Comparison of ENCODE assay signal across 23 cellular contexts in genomic region chr18:75283758-75284157, GRCh38.
A peak's percentile ranks its signal among the peaks of the same experiment; 100 is the strongest.
DNase-seq lines count a peak whose midpoint lies in the region; ATAC-seq, FAIRE-seq and TF ChIP-seq lines count a peak whose summit lies in the region.
"Had no signal": no experiment of that assay in that cellular context is flagged by ENCODE, and none has a peak within 500 bp of the region (broad histone marks: within the 10 kb centered on the region; RNA-seq: fewer than 3 reads in every experiment).

No MANE protein-coding gene starts in this region.

- BruUV-seq in K562 (replicated peaks; lab: Mats Ljungman, UMichigan) (no TSS peak), endothelial cell of umbilical vein (replicated peaks; lab: Mats Ljungman, UMichigan) (no TSS peak)

- WGBS in K562 (ENCODE audit: insufficient coverage, low coverage, missing lambda C conversion rate), result 37% methylated on average over 6 of the region's 6 CpGs

- H3K36me3 Mint-ChIP-seq in type B pancreatic cell, result peaks cover 68% of the 10 kb centered on the region
- H3K36me3 Mint-ChIP-seq in T-helper 17 cell (ENCODE audit: low read depth), result peaks cover 6% of the 10 kb centered on the region

- no peak for TF ChIP-seq CTCF in HEK293 (tag by site-specific recombination; IDR thresholded peaks at IDR 0.05)
- no peak for TF ChIP-seq CTCF in K562 (IDR thresholded peaks at IDR 0.05 in 2 of 3, conservative IDR thresholded peaks at IDR 0.05 in 1 of 3; ENCODE audit: insufficient read depth in 2 of 3, low read depth in 1 of 3, low read length in 3 of 3)
- TF ChIP-seq CTCF in endothelial cell of umbilical vein (IDR thresholded peaks at IDR 0.05; ENCODE audit: extremely low read depth in 1 of 2, insufficient read depth in 1 of 2, low read depth in 1 of 2, low read length in 2 of 2), result no peak
- TF ChIP-seq CTCF in type B pancreatic cell (conservative IDR thresholded peaks at IDR 0.05), result no peak
- TF ChIP-seq CTCF in MM.1S (IDR thresholded peaks at IDR 0.05; ENCODE audit: low read length), result no peak

- H3K4me1 Mint-ChIP-seq in type B pancreatic cell (ENCODE audit: unreplicated experiment) (peaks cover 3% of the 10 kb centered on the region), T-helper 17 cell (peaks cover 21% of the 10 kb centered on the region)

- no peaks in the 10 kb centered on the region for H3K9me3 Mint-ChIP-seq in type B pancreatic cell
- H3K9me3 Mint-ChIP-seq: CD4-positive, CD25-positive, alpha-beta regulatory T cell; HFFc6 had no signal

- H4K20me1 ChIP-seq in K562 (replicated peaks; ENCODE audit: control insufficient read depth, insufficient read depth, low read length) (no peaks in the 10 kb centered on the region), endothelial cell of umbilical vein (replicated peaks; ENCODE audit: control insufficient read depth, extremely low read depth, insufficient read depth, low read length) (no peaks in the 10 kb centered on the region), MM.1S (ENCODE audit: insufficient read depth, low read length) (no peaks in the 10 kb centered on the region)

- no peak overlapping the region for H3K27ac ChIP-seq in HEK293 (ENCODE audit: extremely low read depth, low read depth, low read length)
- H3K27ac ChIP-seq in K562 (ENCODE audit: extremely low read depth, low read depth, low read length), result no peak overlapping the region
- no peak overlapping the region for H3K27ac ChIP-seq in endothelial cell of umbilical vein (ENCODE audit: insufficient read depth, low read depth, low read length)
- no peak overlapping the region for H3K27ac ChIP-seq in MM.1S (ENCODE audit: low read length)
- H3K27ac ChIP-seq: HL-60 had no signal

- no peaks in the 10 kb centered on the region for H3K27me3 ChIP-seq in K562 (ENCODE audit: control insufficient read depth in 2 of 2, insufficient read depth in 2 of 2, low read length in 2 of 2)
- H3K27me3 ChIP-seq in endothelial cell of umbilical vein (ENCODE audit: control insufficient read depth in 2 of 2, insufficient read depth in 2 of 2, low read length in 2 of 2), result no peaks in the 10 kb centered on the region
- no peaks in the 10 kb centered on the region for H3K27me3 ChIP-seq in MM.1S (replicated peaks; ENCODE audit: insufficient read depth, low read length)
- H3K27me3 ChIP-seq: BE2C had no signal

- intact Hi-C loops in K562 (cut with micrococcal nuclease) (no loop called here), endothelial cell of umbilical vein (cut with micrococcal nuclease) (no loop called here)

- ATAC-seq in K562 (no peak), T-helper 17 cell (no peak)

- TF ChIP-seq EP300 in K562 (IDR thresholded peaks at IDR 0.05; ENCODE audit: low read length), result no peak

- H3K4me3 ChIP-seq in HEK293 (ENCODE audit: low read depth, low read length) (no peak overlapping the region), K562 (no peak overlapping the region), endothelial cell of umbilical vein (replicated peaks in 1 of 3; ENCODE audit: insufficient read depth in 1 of 3, low read depth in 1 of 3, low read length in 3 of 3) (no peak overlapping the region), MM.1S (ENCODE audit: low read length) (no peak overlapping the region)

- TF ChIP-seq POLR2A in K562 (conservative IDR thresholded peaks at IDR 0.05) (no peak), endothelial cell of umbilical vein (IDR thresholded peaks at IDR 0.05; ENCODE audit: low read depth, low read length) (no peak)

- H3F3A ChIP-seq in MM.1S (ENCODE audit: insufficient read depth, low read length), result no peaks in the 10 kb centered on the region

- DNase-seq in K562 (ENCODE audit: extremely low read depth in 1 of 4, low spot score in 3 of 4) (no peak), endothelial cell of umbilical vein (ENCODE audit: low read depth, low spot score) (no peak), type B pancreatic cell (ENCODE audit: extremely low spot score, unreplicated experiment) (no peak), MM.1S (no peak), NCI-H2196 (lab: John Stamatoyannopoulos, UW; ENCODE audit: unreplicated experiment) (no peak), T-helper 17 cell (no peak)
- DNase-seq: ACHN; BE2C; C1 segment of cervical spinal cord; CD4-positive, CD25-positive, alpha-beta regulatory T cell; DMS153; DMS79; GDM1; HCEC 1CT; HFFc6; IMR-90; KBM-7 had no signal

- H2AFZ ChIP-seq in K562 (ENCODE audit: low read depth, low read length) (no peak overlapping the region), endothelial cell of umbilical vein (ENCODE audit: low read depth, low read length) (no peak overlapping the region), MM.1S (ENCODE audit: low read length) (no peak overlapping the region)

- in situ Hi-C loops in K562 (cut with MboI), result no loop called here

- no peaks in the 10 kb centered on the region for H3K9me2 ChIP-seq in MM.1S (replicated peaks; ENCODE audit: insufficient read depth, low read length)

- POLR2A ChIA-PET in HEK293 (lab: Yijun Ruan, JAX), result no interaction called here
- POLR2A ChIA-PET in K562 (lab: Yijun Ruan, JAX), result no interaction called here
- POLR2A ChIA-PET in endothelial cell of umbilical vein (lab: Charles Lee), result no interaction called here

- dilution Hi-C loops in endothelial cell of umbilical vein (cut with MboI; ENCODE audit: extremely low pct_ligation_motif_present, low sequenced_read_pairs), result no loop called here

- FAIRE-seq in K562 (lab: Jason Lieb, UNC) (no peak), endothelial cell of umbilical vein (lab: Jason Lieb, UNC) (no peak)
- FAIRE-seq: A204.1, GM12892, GM18507, H54 had no signal

- H3K27ac Mint-ChIP-seq in type B pancreatic cell (no peak overlapping the region), T-helper 17 cell (no peak overlapping the region)
- H3K27ac Mint-ChIP-seq: HFFc6 had no signal

- no peak for TF ChIP-seq RAD21 in K562 (CRISPR knock-in tag; conservative IDR thresholded peaks at IDR 0.05 in 1 of 2, IDR thresholded peaks at IDR 0.05 in 1 of 2)

- peaks cover 0 to 37% of the 10 kb centered on the region in 2 experiments; a peak in 1 of 3 replicates for H3K36me3 ChIP-seq in HEK293 (ENCODE audit: control insufficient read depth in 2 of 2, insufficient read depth in 1 of 2, low read length in 2 of 2)
- H3K36me3 ChIP-seq in K562 (ENCODE audit: control insufficient read depth, insufficient read depth, low read length), result 0 out of 3 replicates have a peak, but pooled peaks cover 3% of the 10 kb centered on the region
- peaks cover 0 to 21% of the 10 kb centered on the region in 2 experiments for H3K36me3 ChIP-seq in endothelial cell of umbilical vein (ENCODE audit: control insufficient read depth in 2 of 2, extremely low read depth in 1 of 2, insufficient read depth in 2 of 2, low read length in 2 of 2)
- H3K36me3 ChIP-seq in MM.1S (replicated peaks; ENCODE audit: insufficient read depth, low read length), result no peaks in the 10 kb centered on the region
- H3K36me3 ChIP-seq: BE2C had no signal

- no peaks in the 10 kb centered on the region for H3K4me1 ChIP-seq in HEK293 (ENCODE audit: control insufficient read depth, insufficient read depth, low read length)
- no peaks in the 10 kb centered on the region for H3K4me1 ChIP-seq in K562 (replicated peaks in 1 of 2; ENCODE audit: control insufficient read depth in 2 of 2, insufficient read depth in 2 of 2, low read length in 2 of 2)
- H3K4me1 ChIP-seq in endothelial cell of umbilical vein (ENCODE audit: control insufficient read depth, extremely low read depth, insufficient read depth, low read length), result peaks cover 20% of the 10 kb centered on the region
- H3K4me1 ChIP-seq in MM.1S (ENCODE audit: low read length), result no peaks in the 10 kb centered on the region
- H3K4me1 ChIP-seq: BE2C had no signal

- H3K4me3 Mint-ChIP-seq in type B pancreatic cell (peak overlapping the region; percentile 15), T-helper 17 cell (no peak overlapping the region)
- H3K4me3 Mint-ChIP-seq: HFFc6 had no signal

- H3K9me3 ChIP-seq in HEK293 (ENCODE audit: control insufficient read depth, insufficient read depth, low read depth, low read length) (no peaks in the 10 kb centered on the region), K562 (replicated peaks; ENCODE audit: control insufficient read depth, insufficient read depth, low read depth, low read length) (no peaks in the 10 kb centered on the region), endothelial cell of umbilical vein (replicated peaks; ENCODE audit: control insufficient read depth, insufficient read depth, low read length) (no peaks in the 10 kb centered on the region), MM.1S (replicated peaks; ENCODE audit: insufficient read depth, low read length) (no peaks in the 10 kb centered on the region), T-helper 17 cell (ENCODE audit: control insufficient read depth, low read length, poor library complexity, severe bottlenecking) (no peaks in the 10 kb centered on the region)
- H3K9me3 ChIP-seq: BE2C had no signal

- no peak overlapping the region for H3K9ac ChIP-seq in K562 (ENCODE audit: insufficient read depth in 1 of 2, low read depth in 2 of 2, low read length in 2 of 2)
- no peak overlapping the region for H3K9ac ChIP-seq in endothelial cell of umbilical vein (replicated peaks; ENCODE audit: extremely low read depth, insufficient read depth, low read length)
- no peak overlapping the region for H3K9ac ChIP-seq in MM.1S (ENCODE audit: low read length)

- H3K27me3 Mint-ChIP-seq in type B pancreatic cell, result no peaks in the 10 kb centered on the region
- H3K27me3 Mint-ChIP-seq in T-helper 17 cell, result no peaks in the 10 kb centered on the region
- H3K27me3 Mint-ChIP-seq: CD4-positive, CD25-positive, alpha-beta regulatory T cell had no signal

- H3K4me2 ChIP-seq in K562 (ENCODE audit: insufficient read depth, low read length) (no peak overlapping the region), endothelial cell of umbilical vein (ENCODE audit: insufficient read depth, low read length) (no peak overlapping the region), MM.1S (ENCODE audit: low read depth, low read length) (no peak overlapping the region)

- H3K79me2 ChIP-seq in K562 (ENCODE audit: control insufficient read depth, insufficient read depth, low read length), result no peaks in the 10 kb centered on the region
- no peaks in the 10 kb centered on the region for H3K79me2 ChIP-seq in endothelial cell of umbilical vein (ENCODE audit: control insufficient read depth, insufficient read depth, low read length)
- H3K79me2 ChIP-seq in MM.1S (ENCODE audit: low read length), result no peaks in the 10 kb centered on the region

- CTCF ChIA-PET in HEK293 (lab: Yijun Ruan, JAX), result no interaction called here
- CTCF ChIA-PET in K562 (lab: Yijun Ruan, JAX; ENCODE audit: low intra/inter-chr PET ratio), result no interaction called here
- CTCF ChIA-PET in endothelial cell of umbilical vein (lab: Charles Lee), result no interaction called here

- H3K9me1 ChIP-seq in K562 (ENCODE audit: control insufficient read depth, insufficient read depth, low read length) (no peaks in the 10 kb centered on the region), endothelial cell of umbilical vein (replicated peaks; ENCODE audit: control insufficient read depth, extremely low read depth, insufficient read depth, low read length) (no peaks in the 10 kb centered on the region)

TF ChIP-seq in endothelial cell of umbilical vein, 7 proteins besides CTCF, POLR2A, EP300 and RAD21 (continues in another document):
- TF ChIP-seq MYC (IDR thresholded peaks at IDR 0.05; ENCODE audit: low read depth, low read length) (no peak), GATA2 (IDR thresholded peaks at IDR 0.05; ENCODE audit: insufficient read depth, insufficient read length, low read depth, low read length) (no peak), JUN (IDR thresholded peaks at IDR 0.05; ENCODE audit: borderline replicate concordance, insufficient read depth, insufficient read length, low read depth) (peak; percentile 11)

Comparison
In these comparisons a context has a peak if more than half of its experiments do, and no peak if none do; other contexts are left out.
1. Of the 44 proteins assayed by ChIP-seq in both K562 and HEK293: peak only in K562: none; only in HEK293: ATF2; in both: none; in neither: 43.